In genomic region chr22:19942886-19943664, GRCh38 we compare ENCODE assay signal across 8 cellular contexts. TPM values are rescaled to one million over a fixed set of nuclear protein-coding genes. Genes with fewer than 3 reads are reported as not detected.
DNase-seq lines count a peak whose midpoint lies in the region; ATAC-seq lines count a peak whose summit lies in the region.

No MANE protein-coding gene starts in this region.

- peak overlapping the region; percentile 79 to 98 (median 95) for H3K27ac Mint-ChIP-seq in CD8-positive, alpha-beta memory T cell
- H3K27ac Mint-ChIP-seq in activated T-helper 2 cell treated with anti-CD3 and anti-CD28 coated beads, Interferon-gamma antibody, Interleukin-2, Interleukin-4, amounts not matched to agents 10 μg/mL and 5 μg/mL and 100 μg/mL, durations not matched to agents 14 hours and 24 hours and 36 hours = peak overlapping the region; percentile 95

- no peaks in the 10 kb centered on the region for H3K27me3 Mint-ChIP-seq in CD8-positive, alpha-beta memory T cell
- no peaks in the 10 kb centered on the region for H3K27me3 Mint-ChIP-seq in activated T-helper 2 cell treated with anti-CD3 and anti-CD28 coated beads, Interferon-gamma antibody, Interleukin-2, Interleukin-4, amounts not matched to agents 10 μg/mL and 5 μg/mL and 100 μg/mL, durations not matched to agents 14 hours and 24 hours and 36 hours (ENCODE audit: low read depth)

- CTCF ChIA-PET in CD8-positive, alpha-beta memory T cell (lab: Charles Lee) = interaction anchor here (0.9 to 1.9 kb wide), 3 partner anchors 11 to 212 kb away, joined by 3 to 4 read pairs (median 4); no protein-coding TSS in a partner anchor

- peaks cover under 1 to 10% (median 2%) of the 10 kb centered on the region in 3 donors for H3K36me3 Mint-ChIP-seq in CD8-positive, alpha-beta memory T cell
- H3K36me3 Mint-ChIP-seq in activated T-helper 2 cell treated with anti-CD3 and anti-CD28 coated beads, Interferon-gamma antibody, Interleukin-2, Interleukin-4, amounts not matched to agents 10 μg/mL and 5 μg/mL and 100 μg/mL, durations not matched to agents 14 hours and 24 hours and 36 hours (ENCODE audit: low read depth) = peaks cover 15% of the 10 kb centered on the region

- no peaks in the 10 kb centered on the region for H3K9me3 ChIP-seq in CD8-positive, alpha-beta memory T cell (ENCODE audit: low read length)
- H3K9me3 ChIP-seq in KOPT-K1 (ENCODE audit: insufficient read depth, low read length, poor library complexity, severe bottlenecking) = no peaks in the 10 kb centered on the region

- H3K4me3 Mint-ChIP-seq in CD8-positive, alpha-beta memory T cell = peak overlapping the region; percentile 85 to 96 (median 94)
- peak overlapping the region; percentile 97 for H3K4me3 Mint-ChIP-seq in activated T-helper 2 cell treated with anti-CD3 and anti-CD28 coated beads, Interferon-gamma antibody, Interleukin-2, Interleukin-4, amounts not matched to agents 10 μg/mL and 5 μg/mL and 100 μg/mL, durations not matched to agents 14 hours and 24 hours and 36 hours (ENCODE audit: low read depth)

- H3K36me3 ChIP-seq in CD8-positive, alpha-beta memory T cell (ENCODE audit: insufficient read depth, low read length) = no peaks in the 10 kb centered on the region
- peaks cover 19% of the 10 kb centered on the region for H3K36me3 ChIP-seq in KOPT-K1 (ENCODE audit: insufficient read depth, low read length)

- H3K9me3 Mint-ChIP-seq in CD8-positive, alpha-beta memory T cell = no peaks in the 10 kb centered on the region
- no peaks in the 10 kb centered on the region for H3K9me3 Mint-ChIP-seq in activated T-helper 2 cell treated with anti-CD3 and anti-CD28 coated beads, Interferon-gamma antibody, Interleukin-2, Interleukin-4, amounts not matched to agents 10 μg/mL and 5 μg/mL and 100 μg/mL, durations not matched to agents 14 hours and 24 hours and 36 hours

- peaks cover 37% of the 10 kb centered on the region for H3K4me1 ChIP-seq in CD8-positive, alpha-beta memory T cell (ENCODE audit: insufficient read depth, low read length)

- H3K27ac ChIP-seq in CD8-positive, alpha-beta memory T cell (ENCODE audit: low read depth, low read length) = peak overlapping the region; percentile 99
- peak overlapping the region; percentile 91 for H3K27ac ChIP-seq in KOPT-K1 (ENCODE audit: low read depth, low read length, poor library complexity, severe bottlenecking)

- no peak for DNase-seq in CD8-positive, alpha-beta memory T cell
- no peak for DNase-seq in activated T-helper 2 cell treated with anti-CD3 and anti-CD28 coated beads, Interferon-gamma antibody, Interleukin-2, Interleukin-4, amounts not matched to agents 10 μg/mL and 5 μg/mL and 100 μg/mL, durations not matched to agents 14 hours and 24 hours and 36 hours (ENCODE audit: low spot score)
- peak; percentile 45 for DNase-seq in Right ventricle myocardium superior
- DNase-seq in retina = peak; percentile 49
- no peak for DNase-seq in iPS-NIHi7 (ENCODE audit: extremely low spot score)
- DNase-seq in NCI-H2081 (lab: John Stamatoyannopoulos, UW) = no peak

- H3K27me3 ChIP-seq in CD8-positive, alpha-beta memory T cell (ENCODE audit: insufficient read depth, low read length, poor library complexity, severe bottlenecking) = no peaks in the 10 kb centered on the region

- peak; percentile 56 for ATAC-seq in Right ventricle myocardium superior (ENCODE audit: poor library complexity)
- no peak for ATAC-seq in GM18909 (IDR thresholded peaks at IDR 0.05; ENCODE audit: poor library complexity, unreplicated experiment)

- H3K4me3 ChIP-seq in CD8-positive, alpha-beta memory T cell (ENCODE audit: low read length) = peak overlapping the region; percentile 97

- H3K4me1 Mint-ChIP-seq in CD8-positive, alpha-beta memory T cell = peaks cover 46 to 65% (median 52%) of the 10 kb centered on the region in 3 donors
- peaks cover 32% of the 10 kb centered on the region for H3K4me1 Mint-ChIP-seq in activated T-helper 2 cell treated with anti-CD3 and anti-CD28 coated beads, Interferon-gamma antibody, Interleukin-2, Interleukin-4, amounts not matched to agents 10 μg/mL and 5 μg/mL and 100 μg/mL, durations not matched to agents 14 hours and 24 hours and 36 hours (ENCODE audit: low read depth)

- intact Hi-C loops in activated T-helper 2 cell treated with anti-CD3 and anti-CD28 coated beads, Interferon-gamma antibody, Interleukin-2, Interleukin-4, amounts not matched to agents 10 μg/mL and 5 μg/mL and 100 μg/mL, durations not matched to agents 14 hours and 24 hours and 36 hours (cut with micrococcal nuclease) = loop anchor here (5.0 kb wide), 1 partner anchor 91 kb away; the partner anchor contains the start of genes GNB1L and RTL10
- intact Hi-C loops in Right ventricle myocardium superior (cut with DNase I) = no loop called here

- POLR2A ChIA-PET in CD8-positive, alpha-beta memory T cell (lab: Charles Lee) = interaction anchor here (1.5 kb wide), 1 partner anchor 51 kb away, joined by 5 read pairs; no protein-coding TSS in a partner anchor

RNA-seq across cellular contexts. Expression of gene TXNRD2, which starts 1.5 kb away (rescaled TPM):
- total RNA-seq in CD8-positive, alpha-beta memory T cell = 10 to 100 TPM; 27.6 to 27.9 TPM
- 13.8 TPM for polyA plus RNA-seq in CD8-positive, alpha-beta memory T cell
- total RNA-seq in activated T-helper 2 cell treated with anti-CD3 and anti-CD28 coated beads, Interferon-gamma antibody, Interleukin-2, Interleukin-4, amounts not matched to agents 10 μg/mL and 5 μg/mL and 100 μg/mL, durations not matched to agents 14 hours and 24 hours and 36 hours = 19.9 and 20.9 TPM in 2 replicates
- total RNA-seq in Right ventricle myocardium superior = 40.4 TPM

RNA-seq across cellular contexts. Expression of gene COMT, which starts 1.5 kb away (rescaled TPM):
- 10 to 100 TPM; 89.3 to 93.7 TPM for total RNA-seq in CD8-positive, alpha-beta memory T cell
- polyA plus RNA-seq in CD8-positive, alpha-beta memory T cell = 92.7 TPM
- 93.4 and 95.6 TPM in 2 replicates for total RNA-seq in activated T-helper 2 cell treated with anti-CD3 and anti-CD28 coated beads, Interferon-gamma antibody, Interleukin-2, Interleukin-4, amounts not matched to agents 10 μg/mL and 5 μg/mL and 100 μg/mL, durations not matched to agents 14 hours and 24 hours and 36 hours
- 75.3 TPM for total RNA-seq in Right ventricle myocardium superior

Comparison
In these comparisons a context has a peak if more than half of its experiments do, and no peak if none do; other contexts are left out.
1. DNase-seq: peak in Right ventricle myocardium superior (single experiment) and retina (single experiment); none in CD8-positive, alpha-beta memory T cell (0 of 5), activated T-helper 2 cell treated with anti-CD3 and anti-CD28 coated beads, Interferon-gamma antibody, Interleukin-2, Interleukin-4, amounts not matched to agents 10 μg/mL and 5 μg/mL and 100 μg/mL, durations not matched to agents 14 hours and 24 hours and 36 hours (single experiment), iPS-NIHi7 (single experiment) and NCI-H2081 (0 of 2).